In genomic region chr5:39638803-39639202, GRCh38 we compare ENCODE assay signal across 15 cellular contexts.
"Had no signal": no experiment of that assay in that cellular context is flagged by ENCODE, and none has a peak within 500 bp of the region (broad histone marks: within the 10 kb centered on the region; RNA-seq: fewer than 3 reads in every experiment).

No MANE protein-coding gene starts in this region.

- H3K36me3 ChIP-seq: gastroesophageal sphincter, ovary, upper lobe of right lung had no signal

- H3K4me3 ChIP-seq: dorsolateral prefrontal cortex, gastroesophageal sphincter, ovary, upper lobe of right lung had no signal

- H3K27ac ChIP-seq: dorsolateral prefrontal cortex, gastroesophageal sphincter, ovary, upper lobe of right lung had no signal

- H3K9me3 ChIP-seq: gastroesophageal sphincter, ovary, upper lobe of right lung had no signal

- DNase-seq: activated CD4-positive, alpha-beta memory T cell treated with anti-CD3 and anti-CD28 coated beads for 36 hours; activated CD4-positive, CD25-positive, alpha-beta regulatory T cell treated with anti-CD3 and anti-CD28 coated beads, Interleukin-2, amount 50 U/mL, for 72 hours; activated gamma-delta T cell; activated T-cell treated with anti-CD3 and anti-CD28 coated beads, Interleukin-2, amount 50 U/mL, for 4 hours; amygdala; cerebellar nuclear complex; dorsolateral prefrontal cortex; left ventricle myocardium superior; ovary; stimulated activated CD4-positive, alpha-beta T cell treated with anti-CD3 and anti-CD28 coated beads, Interleukin-4, amount 100 ng/mL, for 1 hour; stimulated activated CD8-positive, alpha-beta memory T cell treated with anti-CD3 and anti-CD28 coated beads, Interleukin-4, amount 100 ng/mL, for 48 hours; upper lobe of right lung had no signal

- H3K27me3 ChIP-seq: dorsolateral prefrontal cortex, gastroesophageal sphincter, ovary, upper lobe of right lung had no signal

- ATAC-seq: activated T-cell treated with anti-CD3 and anti-CD28 coated beads, Interleukin-2, amount 50 U/mL, for 4 hours; gastroesophageal sphincter; left ventricle myocardium superior; upper lobe of right lung had no signal

- FAIRE-seq: endometrium, keratinocyte had no signal

- H3K4me1 ChIP-seq: gastroesophageal sphincter, upper lobe of right lung had no signal
